Comparison of ENCODE assay signal across 30 cellular contexts in the genomic region with DNA sequence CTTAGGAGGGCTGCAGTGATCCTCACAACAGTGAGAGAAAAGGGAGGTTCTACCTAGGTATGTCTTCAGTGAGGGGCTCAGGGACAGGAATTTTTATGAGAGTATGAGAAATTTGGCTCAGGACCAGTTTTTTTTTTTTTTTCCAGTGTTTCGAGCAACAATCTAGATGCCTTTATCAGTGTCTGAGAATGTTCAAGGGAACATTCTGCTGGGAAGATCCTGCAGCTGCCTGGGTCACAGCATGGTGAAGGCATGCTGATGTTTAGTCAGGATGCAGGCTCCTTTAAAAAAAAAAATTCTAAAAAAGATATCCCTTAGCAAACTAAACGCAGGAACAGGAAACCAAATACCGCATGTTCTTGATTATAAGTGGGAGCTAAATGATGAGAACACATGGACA. TPM values are rescaled to one million over a fixed set of nuclear protein-coding genes. Genes with fewer than 3 reads are reported as not detected.
A peak's percentile ranks its signal among the peaks of the same experiment; 100 is the strongest.
DNase-seq lines count a peak whose midpoint lies in the region; ATAC-seq and TF ChIP-seq lines count a peak whose summit lies in the region.
"Had no signal": no experiment of that assay in that cellular context is flagged by ENCODE, and none has a peak within 500 bp of the region (broad histone marks: within the 10 kb centered on the region; RNA-seq: fewer than 3 reads in every experiment).

No MANE protein-coding gene starts in this region.

- no peak overlapping the region for H3K4ac ChIP-seq in mesendoderm (ENCODE audit: low read depth, low read length)

- H3K9me3 Mint-ChIP-seq in osteocyte (ENCODE audit: unreplicated experiment) = no peaks in the 10 kb centered on the region
- H3K9me3 Mint-ChIP-seq: activated T-cell treated with anti-CD3 and anti-CD28 coated beads, Interleukin-2, amount 50 U/mL, for 24 hours had no signal

- H3K4me3 ChIP-seq in SJCRH30 (no peak overlapping the region), mesendoderm (ENCODE audit: low read length) (no peak overlapping the region)
- H3K4me3 ChIP-seq: HAP-1, left lung, prostate gland, skin epidermis, thyroid gland had no signal

- H3K27me3 ChIP-seq in SJCRH30 (no peaks in the 10 kb centered on the region), mesendoderm (ENCODE audit: insufficient read depth, low read length, poor library complexity) (no peaks in the 10 kb centered on the region)
- H3K27me3 ChIP-seq: left lung, thyroid gland had no signal

- H3K9me3 ChIP-seq in SJCRH30 (replicated peaks) = no peaks in the 10 kb centered on the region
- H3K9me3 ChIP-seq: HAP-1, left lung, prostate gland, thyroid gland had no signal

- H3K79me1 ChIP-seq in mesendoderm (ENCODE audit: low read length) = no peaks in the 10 kb centered on the region

- no peak overlapping the region for H2AK5ac ChIP-seq in mesendoderm (ENCODE audit: low read length)

- no peak overlapping the region for H2BK120ac ChIP-seq in mesendoderm (ENCODE audit: low read depth, low read length)

- POLR2A ChIA-PET in HEK293T (lab: Yijun Ruan, JAX) = no interaction called here

- H3K27ac Mint-ChIP-seq in osteocyte (ENCODE audit: unreplicated experiment) = peak overlapping the region; percentile 13
- H3K27ac Mint-ChIP-seq: activated CD8-positive, alpha-beta T cell treated with anti-CD3 and anti-CD28 coated beads, Interleukin-2, amount 10 ng/mL, durations not matched to agents 7 days and 5 days; activated T-cell treated with anti-CD3 and anti-CD28 coated beads, Interleukin-2, amount 50 U/mL, for 24 hours had no signal

- H4K5ac ChIP-seq in mesendoderm (ENCODE audit: low read length) = no peak overlapping the region

- no peak overlapping the region for H3K27ac ChIP-seq in SJCRH30
- H3K27ac ChIP-seq in mesendoderm (ENCODE audit: low read depth, low read length) = no peak overlapping the region
- H3K27ac ChIP-seq: left lung, prostate gland, skin epidermis, thyroid gland had no signal

- H4K8ac ChIP-seq in mesendoderm (ENCODE audit: low read depth, low read length) = no peak overlapping the region

- CTCF ChIA-PET in HEK293T (lab: Yijun Ruan, JAX) = no interaction called here

- no peak for TF ChIP-seq CTCF in osteocyte (IDR thresholded peaks at IDR 0.05)

- H3K27me3 Mint-ChIP-seq in osteocyte (ENCODE audit: unreplicated experiment) = no peaks in the 10 kb centered on the region
- H3K27me3 Mint-ChIP-seq: activated T-cell treated with anti-CD3 and anti-CD28 coated beads, Interleukin-2, amount 50 U/mL, for 24 hours had no signal

- no peak overlapping the region for H3K4me2 ChIP-seq in mesendoderm (ENCODE audit: low read length)

- 0 out of 2 replicates have a peak, but pooled peaks cover 5% of the 10 kb centered on the region for H3K36me3 ChIP-seq in SJCRH30
- H3K36me3 ChIP-seq in mesendoderm (ENCODE audit: control insufficient read depth, insufficient read depth, low read length) = no peaks in the 10 kb centered on the region
- H3K36me3 ChIP-seq: HAP-1, prostate gland, thyroid gland had no signal

- peaks cover 8% of the 10 kb centered on the region for H3K36me3 Mint-ChIP-seq in osteocyte (ENCODE audit: unreplicated experiment)

- no peak overlapping the region for H2BK15ac ChIP-seq in mesendoderm (replicated peaks; ENCODE audit: low read depth)

- no peaks in the 10 kb centered on the region for H3K79me2 ChIP-seq in mesendoderm (ENCODE audit: control insufficient read depth, insufficient read depth, low read length)

- ATAC-seq in Right ventricle myocardium inferior = no peak
- ATAC-seq: activated CD8-positive, alpha-beta T cell treated with anti-CD3 and anti-CD28 coated beads, Interleukin-2, amount 10 ng/mL, durations not matched to agents 7 days and 5 days; esophagus mucosa; left lung had no signal

- intact Hi-C loops in Right ventricle myocardium inferior (cut with DNase I) = no loop called here

- H3K4me1 ChIP-seq in SJCRH30 (no peaks in the 10 kb centered on the region), mesendoderm (ENCODE audit: control insufficient read depth, low read depth, low read length) (no peaks in the 10 kb centered on the region)
- H3K4me1 ChIP-seq: HAP-1, left lung, prostate gland, thyroid gland had no signal

- H2BK5ac ChIP-seq in mesendoderm (ENCODE audit: low read length) = no peak overlapping the region

- no peak overlapping the region for H3K56ac ChIP-seq in mesendoderm (ENCODE audit: low read length)

- WGBS in mesendoderm (ENCODE audit: extremely low coverage, insufficient coverage, low lambda C conversion rate) = no CpG with 5 or more reads among the region's 3 CpGs

- no peak overlapping the region for H3K18ac ChIP-seq in mesendoderm (ENCODE audit: low read length)

- H3K4me1 Mint-ChIP-seq in osteocyte (ENCODE audit: unreplicated experiment) = peaks cover 2% of the 10 kb centered on the region
- H3K4me1 Mint-ChIP-seq: neural crest cell had no signal

- H3K9ac ChIP-seq in mesendoderm (ENCODE audit: low read length) = no peak overlapping the region

- no peak overlapping the region for H3K4me3 Mint-ChIP-seq in osteocyte (ENCODE audit: unreplicated experiment)
- H3K4me3 Mint-ChIP-seq: activated CD8-positive, alpha-beta T cell treated with anti-CD3 and anti-CD28 coated beads, Interleukin-2, amount 10 ng/mL, durations not matched to agents 7 days and 5 days; activated T-cell treated with anti-CD3 and anti-CD28 coated beads, Interleukin-2, amount 50 U/mL, for 24 hours; neural crest cell had no signal

- no peak overlapping the region for H3K23ac ChIP-seq in mesendoderm (ENCODE audit: low read length)

- DNase-seq in EL = peak; percentile 45
- DNase-seq in SJCRH30 = peak; percentile 4 to 41
- peak; percentile 39 for DNase-seq in fibroblast of gingiva (ENCODE audit: low read depth)
- DNase-seq in osteocyte (ENCODE audit: extremely low spot score, unreplicated experiment) = no peak
- no peak for DNase-seq in HEK293T (ENCODE audit: extremely low spot score)
- DNase-seq in Right ventricle myocardium inferior (ENCODE audit: missing footprints) = no peak
- no peak for DNase-seq in mesendoderm
- DNase-seq in stimulated activated CD4-positive, alpha-beta T cell treated with anti-CD3 and anti-CD28 coated beads, Interleukin-4, amount 100 ng/mL, for 4 hours = no peak
- DNase-seq: activated CD4-positive, CD25-positive, alpha-beta regulatory T cell; activated CD8-positive, alpha-beta T cell treated with anti-CD3 and anti-CD28 coated beads, Interleukin-2, amount 10 ng/mL, durations not matched to agents 7 days and 5 days; activated naive CD4-positive, alpha-beta T cell treated with Interleukin-2 at 50 U/mL for 16 hours; activated T-cell treated with anti-CD3 and anti-CD28 coated beads, Interleukin-2, amount 50 U/mL, for 24 hours; anterior cingulate cortex; cerebellar nuclear complex; DMS79; effector CD8-positive, alpha-beta T cell; head of caudate nucleus; left lung; MM.1S; NCI-H1694 treated with DMSO at 0.1 percent for 48 hours; NCI-H2227 treated with DMSO at 0.1 percent for 48 hours; stimulated activated CD4-positive, alpha-beta T cell treated with anti-CD3 and anti-CD28 coated beads, Interleukin-2, amount 100 ng/mL, for 24 hours; stimulated activated naive CD4-positive, alpha-beta T cell treated with Interleukin-2 at 50 U/mL for 16 hours; T-helper 9 cell; thyroid gland had no signal

TF ChIP-seq in HEK293T, 16 proteins besides CTCF, POLR2A, EP300 and RAD21:
- TF ChIP-seq CTBP1 (IDR thresholded peaks at IDR 0.05; ENCODE audit: borderline replicate concordance) (no peak), SP1 (IDR thresholded peaks at IDR 0.05) (no peak), LEF1 (IDR thresholded peaks at IDR 0.05; ENCODE audit: borderline replicate concordance) (no peak), SUZ12 (IDR thresholded peaks at IDR 0.05) (no peak)

RNA-seq across cellular contexts. Expression of a gene that starts 31.0 kb away (rescaled TPM):
- 90.0 and 97.9 TPM in 2 replicates for total RNA-seq in SJCRH30 (2014; rRNA removed; shearing (Covaris generic))
- total RNA-seq in osteocyte (101 and 104 TPM in 2 replicates), Right ventricle myocardium inferior (210 TPM)
- 57.9 TPM for polyA plus RNA-seq in mesendoderm (2013, experiment 1 of 2)
- 59.4 TPM for polyA plus RNA-seq in mesendoderm (2013, experiment 2 of 2)

RNA-seq across cellular contexts. Expression of a gene that starts 32.2 kb away (rescaled TPM):
- 21.8 and 25.3 TPM in 2 replicates for total RNA-seq in SJCRH30 (2014; rRNA removed; shearing (Covaris generic))
- 16.3 and 17.2 TPM in 2 replicates for total RNA-seq in osteocyte
- 10.7 TPM for total RNA-seq in Right ventricle myocardium inferior
- 13.8 TPM for polyA plus RNA-seq in mesendoderm (2013, experiment 1 of 2)
- 15.0 TPM for polyA plus RNA-seq in mesendoderm (2013, experiment 2 of 2)

RNA-seq across cellular contexts. Expression of a gene that starts 43.4 kb away (rescaled TPM):
- total RNA-seq in SJCRH30 (2014; rRNA removed; shearing (Covaris generic)) = 119 and 140 TPM in 2 replicates
- total RNA-seq in osteocyte (101 and 104 TPM in 2 replicates), Right ventricle myocardium inferior (45.9 TPM)
- 53.9 TPM for polyA plus RNA-seq in mesendoderm (2013, experiment 1 of 2)
- polyA plus RNA-seq in mesendoderm (2013, experiment 2 of 2) = 52.4 TPM

Comparison
In these comparisons a context has a peak if more than half of its experiments do, and no peak if none do; other contexts are left out.
1. DNase-seq: peak in EL (single experiment), SJCRH30 (2 of 2) and fibroblast of gingiva (single experiment); none in osteocyte (single experiment), HEK293T (single experiment), Right ventricle myocardium inferior (single experiment), mesendoderm (single experiment) and stimulated activated CD4-positive, alpha-beta T cell treated with anti-CD3 and anti-CD28 coated beads, Interleukin-4, amount 100 ng/mL, for 4 hours (0 of 2).